In the genomic region with DNA sequence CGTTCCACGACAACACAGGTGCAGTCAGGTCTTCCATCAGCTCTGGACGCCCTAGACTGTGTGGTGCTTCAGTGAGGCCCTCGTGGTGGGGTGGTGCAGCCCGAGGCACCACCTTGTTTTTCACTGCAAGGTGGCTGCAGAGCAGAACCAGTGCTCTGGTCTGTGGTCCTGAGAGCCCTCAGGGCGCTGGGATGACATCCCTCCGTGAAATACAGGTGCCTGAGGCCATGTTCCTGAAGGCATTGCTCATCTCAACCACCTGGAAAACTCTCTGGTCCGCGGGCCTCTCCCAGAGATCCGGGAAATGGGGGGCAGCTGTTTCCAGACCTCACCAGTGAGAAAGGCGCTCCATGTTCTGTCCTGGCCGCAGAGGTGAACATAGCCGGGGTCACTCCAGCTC, we compare ENCODE assay signal across 21 cellular contexts.
DNase-seq lines count a peak whose midpoint lies in the region; ATAC-seq and TF ChIP-seq lines count a peak whose summit lies in the region.
"Had no signal": no experiment of that assay in that cellular context is flagged by ENCODE, and none has a peak within 500 bp of the region (broad histone marks: within the 10 kb centered on the region; RNA-seq: fewer than 3 reads in every experiment).

No MANE protein-coding gene starts in this region.

- peaks cover 4% of the 10 kb centered on the region for H3K9me3 Mint-ChIP-seq in activated CD4-positive, alpha-beta T cell treated with anti-CD3 and anti-CD28 coated beads, Interleukin-2, amount 10 ng/mL, durations not matched to agents 7 days and 5 days
- H3K9me3 Mint-ChIP-seq in naive thymus-derived CD8-positive, alpha-beta T cell: no peaks in the 10 kb centered on the region
- H3K9me3 Mint-ChIP-seq in stimulated activated memory B cell treated with anti-CD40 and anti-IgM and Interleukin-4, amounts not matched to agents 10 μg/mL and 1 μg/mL and 100 μg/mL, for 72 hours: no peaks in the 10 kb centered on the region
- peaks cover 3% of the 10 kb centered on the region for H3K9me3 Mint-ChIP-seq in activated T-helper 1 cell treated with anti-CD3 and anti-CD28 coated beads, Interleukin-12 subunit alpha, Interleukin-12 subunit beta, Interleukin-2, Interleukin-4 antibody, amounts not matched to agents 30 ng/mL and 10 ng/mL and 1 ng/mL, durations not matched to agents 14 hours and 24 hours and 36 hours
- H3K9me3 Mint-ChIP-seq: IgD-negative memory B cell had no signal

- peaks cover 65% of the 10 kb centered on the region for H3K4me1 ChIP-seq in Loucy (ENCODE audit: insufficient read depth, low read length, poor library complexity, severe bottlenecking)
- H3K4me1 ChIP-seq in Karpas-422 (ENCODE audit: low read length): peaks cover 8% of the 10 kb centered on the region
- H3K4me1 ChIP-seq: BE2C had no signal

- no peak overlapping the region for H3K27ac ChIP-seq in Karpas-422 (ENCODE audit: low read length)
- H3K27ac ChIP-seq: HL-60 had no signal

- peak overlapping the region; percentile 80 for H3K27ac Mint-ChIP-seq in activated CD4-positive, alpha-beta T cell treated with anti-CD3 and anti-CD28 coated beads, Interleukin-2, amount 10 ng/mL, durations not matched to agents 7 days and 5 days
- peak overlapping the region in 9 of 10 donors; percentile 52 to 95 (median 88) for H3K27ac Mint-ChIP-seq in naive thymus-derived CD8-positive, alpha-beta T cell
- H3K27ac Mint-ChIP-seq in stimulated activated memory B cell treated with anti-CD40 and anti-IgM and Interleukin-4, amounts not matched to agents 10 μg/mL and 1 μg/mL and 100 μg/mL, for 72 hours: peak overlapping the region; percentile 33
- no peak overlapping the region for H3K27ac Mint-ChIP-seq in activated T-helper 1 cell treated with anti-CD3 and anti-CD28 coated beads, Interleukin-12 subunit alpha, Interleukin-12 subunit beta, Interleukin-2, Interleukin-4 antibody, amounts not matched to agents 30 ng/mL and 10 ng/mL and 1 ng/mL, durations not matched to agents 14 hours and 24 hours and 36 hours
- H3K27ac Mint-ChIP-seq: IgD-negative memory B cell had no signal

- CTCF ChIA-PET in activated CD4-positive, alpha-beta T cell treated with anti-CD3 and anti-CD28 coated beads, Interleukin-2, amount 10 ng/mL, durations not matched to agents 7 days and 5 days (lab: Charles Lee): interaction anchor here (1.0 kb wide), 1 partner anchor 12 kb away, joined by 7 read pairs; no protein-coding TSS in a partner anchor

- ATAC-seq in naive thymus-derived CD8-positive, alpha-beta T cell: no peak
- ATAC-seq in stimulated activated memory B cell treated with anti-CD40 and anti-IgM and Interleukin-4, amounts not matched to agents 10 μg/mL and 1 μg/mL and 100 μg/mL, for 72 hours: no peak
- ATAC-seq in activated CD4-positive, CD25-positive, alpha-beta regulatory T cell treated with anti-CD3 and anti-CD28 coated beads, Interleukin-2, amount 50 U/mL, for 24 hours: no peak

- H3K36me3 Mint-ChIP-seq in activated CD4-positive, alpha-beta T cell treated with anti-CD3 and anti-CD28 coated beads, Interleukin-2, amount 10 ng/mL, durations not matched to agents 7 days and 5 days (ENCODE audit: low read depth): no peaks in the 10 kb centered on the region
- no peaks in the 10 kb centered on the region for H3K36me3 Mint-ChIP-seq in naive thymus-derived CD8-positive, alpha-beta T cell
- H3K36me3 Mint-ChIP-seq in stimulated activated memory B cell treated with anti-CD40 and anti-IgM and Interleukin-4, amounts not matched to agents 10 μg/mL and 1 μg/mL and 100 μg/mL, for 72 hours: no peaks in the 10 kb centered on the region
- peaks cover 7% of the 10 kb centered on the region for H3K36me3 Mint-ChIP-seq in activated T-helper 1 cell treated with anti-CD3 and anti-CD28 coated beads, Interleukin-12 subunit alpha, Interleukin-12 subunit beta, Interleukin-2, Interleukin-4 antibody, amounts not matched to agents 30 ng/mL and 10 ng/mL and 1 ng/mL, durations not matched to agents 14 hours and 24 hours and 36 hours (ENCODE audit: low read depth)

- TF ChIP-seq CTCF in Loucy (conservative IDR thresholded peaks at IDR 0.05; ENCODE audit: low read length): no peak

- H3K9me2 ChIP-seq in Loucy (replicated peaks; ENCODE audit: low read depth, low read length): no peaks in the 10 kb centered on the region
- H3K9me2 ChIP-seq in Karpas-422 (replicated peaks; ENCODE audit: insufficient read depth, low read length): no peaks in the 10 kb centered on the region

- H2AFZ ChIP-seq in Loucy (ENCODE audit: low read length) (0 out of 2 replicates have a peak overlapping the region, but pooled peaks have one; percentile 41), Karpas-422 (ENCODE audit: low read length) (no peak overlapping the region)

- H3K27me3 Mint-ChIP-seq in activated CD4-positive, alpha-beta T cell treated with anti-CD3 and anti-CD28 coated beads, Interleukin-2, amount 10 ng/mL, durations not matched to agents 7 days and 5 days: peaks cover 30% of the 10 kb centered on the region
- H3K27me3 Mint-ChIP-seq in naive thymus-derived CD8-positive, alpha-beta T cell: no peaks in the 10 kb centered on the region
- H3K27me3 Mint-ChIP-seq in stimulated activated memory B cell treated with anti-CD40 and anti-IgM and Interleukin-4, amounts not matched to agents 10 μg/mL and 1 μg/mL and 100 μg/mL, for 72 hours: peaks cover 17% of the 10 kb centered on the region
- peaks cover 15% of the 10 kb centered on the region for H3K27me3 Mint-ChIP-seq in activated T-helper 1 cell treated with anti-CD3 and anti-CD28 coated beads, Interleukin-12 subunit alpha, Interleukin-12 subunit beta, Interleukin-2, Interleukin-4 antibody, amounts not matched to agents 30 ng/mL and 10 ng/mL and 1 ng/mL, durations not matched to agents 14 hours and 24 hours and 36 hours (ENCODE audit: insufficient read depth)

- H3K4me2 ChIP-seq in Loucy (ENCODE audit: low read depth, low read length, poor library complexity, severe bottlenecking) (peak overlapping the region; percentile 79), Karpas-422 (ENCODE audit: low read depth, low read length, poor library complexity, severe bottlenecking) (no peak overlapping the region)

- no peaks in the 10 kb centered on the region; the same call in 1 of the 2 replicates for H3F3A ChIP-seq in Loucy (ENCODE audit: low read depth)

- H3K4me3 ChIP-seq in Loucy (ENCODE audit: low read length, poor library complexity, severe bottlenecking) (peak overlapping the region; percentile 48), Karpas-422 (ENCODE audit: low read length) (no peak overlapping the region)

- no peak for DNase-seq in activated CD4-positive, alpha-beta T cell treated with anti-CD3 and anti-CD28 coated beads, Interleukin-2, amount 10 ng/mL, durations not matched to agents 7 days and 5 days
- no peak for DNase-seq in activated CD4-positive, alpha-beta T cell treated with anti-CD3 and anti-CD28 coated beads for 4 hours
- DNase-seq in naive thymus-derived CD8-positive, alpha-beta T cell: no peak
- DNase-seq in Karpas-422: no peak
- no peak for DNase-seq in activated T-helper 1 cell treated with anti-CD3 and anti-CD28 coated beads, Interleukin-12 subunit alpha, Interleukin-12 subunit beta, Interleukin-2, Interleukin-4 antibody, amounts not matched to agents 30 ng/mL and 10 ng/mL and 1 ng/mL, durations not matched to agents 14 hours and 24 hours and 36 hours (ENCODE audit: low spot score)
- DNase-seq: 8988T, BE2C, COR-L47, H7, NCI-H1436, NCI-H2029 treated with DMSO at 0.1 percent for 48 hours, NCI-H2171 treated with DMSO at 0.1 percent for 48 hours, NCI-H446 treated with DMSO at 0.1 percent for 48 hours, NCI-H774, RPMI8226, SIG-M5 had no signal

- H3K9me3 ChIP-seq in Loucy (ENCODE audit: insufficient read depth, low read depth, low read length) (no peaks in the 10 kb centered on the region), Karpas-422 (ENCODE audit: low read length) (no peaks in the 10 kb centered on the region)
- H3K9me3 ChIP-seq: BE2C had no signal

- H3K4me1 Mint-ChIP-seq in activated CD4-positive, alpha-beta T cell treated with anti-CD3 and anti-CD28 coated beads, Interleukin-2, amount 10 ng/mL, durations not matched to agents 7 days and 5 days: peaks cover 49% of the 10 kb centered on the region
- peaks cover 48 to 81% (median 74%) of the 10 kb centered on the region in 4 donors for H3K4me1 Mint-ChIP-seq in naive thymus-derived CD8-positive, alpha-beta T cell
- peaks cover 68% of the 10 kb centered on the region for H3K4me1 Mint-ChIP-seq in stimulated activated memory B cell treated with anti-CD40 and anti-IgM and Interleukin-4, amounts not matched to agents 10 μg/mL and 1 μg/mL and 100 μg/mL, for 72 hours
- H3K4me1 Mint-ChIP-seq in activated T-helper 1 cell treated with anti-CD3 and anti-CD28 coated beads, Interleukin-12 subunit alpha, Interleukin-12 subunit beta, Interleukin-2, Interleukin-4 antibody, amounts not matched to agents 30 ng/mL and 10 ng/mL and 1 ng/mL, durations not matched to agents 14 hours and 24 hours and 36 hours (ENCODE audit: low read depth): peaks cover 91% of the 10 kb centered on the region

- H3K79me2 ChIP-seq in Loucy (ENCODE audit: insufficient read depth, low read length) (no peaks in the 10 kb centered on the region), Karpas-422 (ENCODE audit: low read length) (no peaks in the 10 kb centered on the region)

- peak overlapping the region; percentile 65 for H3K9ac ChIP-seq in Loucy (ENCODE audit: low read depth, low read length, poor library complexity, severe bottlenecking)
- H3K9ac ChIP-seq in Karpas-422 (ENCODE audit: low read length): no peak overlapping the region

- POLR2A ChIA-PET in activated CD4-positive, alpha-beta T cell treated with anti-CD3 and anti-CD28 coated beads, Interleukin-2, amount 10 ng/mL, durations not matched to agents 7 days and 5 days (lab: Charles Lee): no interaction called here
- POLR2A ChIA-PET in naive thymus-derived CD8-positive, alpha-beta T cell (lab: Charles Lee): interaction anchor here (1.1 to 2.4 kb wide), 5 partner anchors 15 to 269 kb away, joined by 3 to 9 read pairs (median 5); partner anchors contain the start of gene BCL2L11

- H3K36me3 ChIP-seq in Loucy (ENCODE audit: insufficient read depth, low read length): no peaks in the 10 kb centered on the region
- no peaks in the 10 kb centered on the region for H3K36me3 ChIP-seq in Karpas-422 (ENCODE audit: insufficient read depth, low read length)
- H3K36me3 ChIP-seq: BE2C had no signal

- intact Hi-C loops in activated T-helper 1 cell treated with anti-CD3 and anti-CD28 coated beads, Interleukin-12 subunit alpha, Interleukin-12 subunit beta, Interleukin-2, Interleukin-4 antibody, amounts not matched to agents 30 ng/mL and 10 ng/mL and 1 ng/mL, durations not matched to agents 14 hours and 24 hours and 36 hours (cut with micrococcal nuclease): loop anchor here (2.0 kb wide), 1 partner anchor 21 kb away; no protein-coding TSS in a partner anchor

- H4K20me1 ChIP-seq in Loucy (ENCODE audit: insufficient read depth, low read length, poor library complexity, severe bottlenecking): no peaks in the 10 kb centered on the region
- H4K20me1 ChIP-seq in Karpas-422 (ENCODE audit: insufficient read depth, low read depth, low read length): no peaks in the 10 kb centered on the region

- no peak overlapping the region for H3K4me3 Mint-ChIP-seq in activated CD4-positive, alpha-beta T cell treated with anti-CD3 and anti-CD28 coated beads, Interleukin-2, amount 10 ng/mL, durations not matched to agents 7 days and 5 days
- H3K4me3 Mint-ChIP-seq in naive thymus-derived CD8-positive, alpha-beta T cell: peak overlapping the region in 3 of 10 donors; percentile 10 to 67 (median 43)
- H3K4me3 Mint-ChIP-seq in stimulated activated memory B cell treated with anti-CD40 and anti-IgM and Interleukin-4, amounts not matched to agents 10 μg/mL and 1 μg/mL and 100 μg/mL, for 72 hours: no peak overlapping the region
- H3K4me3 Mint-ChIP-seq in activated T-helper 1 cell treated with anti-CD3 and anti-CD28 coated beads, Interleukin-12 subunit alpha, Interleukin-12 subunit beta, Interleukin-2, Interleukin-4 antibody, amounts not matched to agents 30 ng/mL and 10 ng/mL and 1 ng/mL, durations not matched to agents 14 hours and 24 hours and 36 hours: no peak overlapping the region
- H3K4me3 Mint-ChIP-seq: IgD-negative memory B cell had no signal

- no peaks in the 10 kb centered on the region for H3K27me3 ChIP-seq in Loucy (ENCODE audit: insufficient read depth, low read length, poor library complexity, severe bottlenecking)
- H3K27me3 ChIP-seq in Karpas-422 (ENCODE audit: low read length): no peaks in the 10 kb centered on the region
- H3K27me3 ChIP-seq: BE2C had no signal
